8 cellular contexts compared by ENCODE assay signal in the genomic region with DNA sequence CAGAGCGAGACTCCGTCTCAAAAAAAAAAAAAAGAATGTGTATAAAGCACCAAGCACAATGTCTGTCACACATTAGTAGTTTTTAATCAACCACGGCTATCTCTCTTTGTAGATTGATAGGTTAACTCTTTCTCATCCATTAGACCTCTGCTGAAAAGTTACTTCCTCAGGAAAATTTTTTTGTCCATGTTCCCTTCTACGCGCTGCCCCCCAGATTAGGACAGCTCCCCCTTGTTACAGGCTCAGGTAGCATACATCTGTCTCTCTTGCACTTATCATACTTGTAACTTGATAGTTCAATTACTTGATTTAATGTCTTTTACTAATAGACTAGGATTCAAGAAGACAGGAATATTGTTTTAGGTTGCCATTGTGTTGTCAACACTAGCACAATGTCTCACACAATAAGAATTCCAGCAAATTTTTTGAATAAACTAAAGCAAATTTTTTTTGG. TPM values are rescaled to one million over a fixed set of nuclear protein-coding genes. Genes with fewer than 3 reads are reported as not detected.
DNase-seq lines count a peak whose midpoint lies in the region; ATAC-seq, FAIRE-seq and TF ChIP-seq lines count a peak whose summit lies in the region.

No MANE protein-coding gene starts in this region.

- TF ChIP-seq CTCF in BJ (IDR thresholded peaks at IDR 0.05; ENCODE audit: insufficient read depth, low read depth, low read length) (0 out of 2 replicates have a peak, but pooled peaks have one; percentile 8), HFFc6 (IDR thresholded peaks at IDR 0.05) (peak; percentile 43), lower lobe of right lung (IDR thresholded peaks at IDR 0.05) (no peak), GM20000 (IDR thresholded peaks at IDR 0.05; ENCODE audit: extremely low read depth, missing control alignments) (no peak)

- H3K9me3 ChIP-seq in lower lobe of right lung = no peaks in the 10 kb centered on the region

- peak overlapping the region; percentile 86; the same call in 1 of the 2 replicates for H3K4me3 ChIP-seq in BJ (ENCODE audit: low read depth, low read length)
- peak overlapping the region; percentile 76 for H3K4me3 ChIP-seq in lower lobe of right lung

- H3K4me3 Mint-ChIP-seq in HFFc6 = peak overlapping the region; percentile 95
- H3K4me3 Mint-ChIP-seq in activated naive CD8-positive, alpha-beta T cell treated with anti-CD3 and anti-CD28 coated beads for 36 hours = peak overlapping the region; percentile 98

- peaks cover 12% of the 10 kb centered on the region for H3K4me1 ChIP-seq in lower lobe of right lung

- POLR2A ChIA-PET in BJ (lab: Charles Lee) = no interaction called here

- H3K27ac ChIP-seq in lower lobe of right lung = no peak overlapping the region

- H3K27me3 ChIP-seq in BJ (ENCODE audit: control insufficient read depth, insufficient read depth, low read length) (no peaks in the 10 kb centered on the region), lower lobe of right lung (ENCODE audit: low read depth) (no peaks in the 10 kb centered on the region)

- no peak for ATAC-seq in lower lobe of right lung
- ATAC-seq in GM18861 (IDR thresholded peaks at IDR 0.05; ENCODE audit: unreplicated experiment) = no peak
- no peak for ATAC-seq in HG03342 (IDR thresholded peaks at IDR 0.05; ENCODE audit: unreplicated experiment)

- peaks cover 82% of the 10 kb centered on the region for H3K4me1 Mint-ChIP-seq in HFFc6 (ENCODE audit: low read depth)
- H3K4me1 Mint-ChIP-seq in activated naive CD8-positive, alpha-beta T cell treated with anti-CD3 and anti-CD28 coated beads for 36 hours = peaks cover 30% of the 10 kb centered on the region

- intact Hi-C loops in lower lobe of right lung (cut with DNase I) = no loop called here

- CTCF ChIA-PET in BJ (lab: Yijun Ruan, JAX) = no interaction called here

- H3K27ac Mint-ChIP-seq in HFFc6 = peak overlapping the region; percentile 95
- H3K27ac Mint-ChIP-seq in activated naive CD8-positive, alpha-beta T cell treated with anti-CD3 and anti-CD28 coated beads for 36 hours = no peak overlapping the region

- FAIRE-seq in urothelium cell line (lab: Jason Lieb, UNC) = no peak

- peaks cover 3% of the 10 kb centered on the region; the same call in 1 of the 2 replicates for H3K9me3 Mint-ChIP-seq in HFFc6
- no peaks in the 10 kb centered on the region for H3K9me3 Mint-ChIP-seq in activated naive CD8-positive, alpha-beta T cell treated with anti-CD3 and anti-CD28 coated beads for 36 hours

- peaks cover 56% of the 10 kb centered on the region for H3K36me3 Mint-ChIP-seq in HFFc6 (ENCODE audit: low read depth)
- H3K36me3 Mint-ChIP-seq in activated naive CD8-positive, alpha-beta T cell treated with anti-CD3 and anti-CD28 coated beads for 36 hours = peaks cover 19% of the 10 kb centered on the region

- peaks cover 6% of the 10 kb centered on the region; the same call in 1 of the 2 replicates for H3K27me3 Mint-ChIP-seq in HFFc6 (ENCODE audit: insufficient read depth)
- no peaks in the 10 kb centered on the region for H3K27me3 Mint-ChIP-seq in activated naive CD8-positive, alpha-beta T cell treated with anti-CD3 and anti-CD28 coated beads for 36 hours

- DNase-seq in BJ (ENCODE audit: low read depth) (no peak), HFFc6 (no peak), lower lobe of right lung (no peak), GM20000 (ENCODE audit: low spot score) (no peak), urothelium cell line (ENCODE audit: low spot score) (no peak)
- DNase-seq in activated naive CD8-positive, alpha-beta T cell treated with anti-CD3 and anti-CD28 coated beads for 36 hours = no peak

- peaks cover 2% of the 10 kb centered on the region; the same call in 1 of the 2 replicates for H3K36me3 ChIP-seq in BJ (ENCODE audit: control insufficient read depth, insufficient read depth, low read length)
- peaks cover 13% of the 10 kb centered on the region for H3K36me3 ChIP-seq in lower lobe of right lung

RNA-seq across cellular contexts. Expression of gene SPDL1, which starts 1.5 kb away (rescaled TPM):
- 35.4 and 39.2 TPM in 2 replicates for polyA plus RNA-seq in BJ (2011; rRNA removed)
- polyA minus RNA-seq in BJ (2011; rRNA and poly(A)+ RNA removed) = 8.2 and 8.7 TPM in 2 replicates
- total RNA-seq in HFFc6 (2021; fragmentation: NEBNext Ultra II Directional; extraction: Animal tissue kit (Norgen Biotek cat#: 25700)) = 100 to 1,000 TPM in 2 of 6 experiments, 10 to 100 TPM in 4; 68.8 to 121 (median 74.4) TPM
- 10 to 100 TPM; 50.4 to 52.5 TPM for total RNA-seq in activated naive CD8-positive, alpha-beta T cell treated with anti-CD3 and anti-CD28 coated beads for 36 hours
- 4.8 TPM for total RNA-seq in lower lobe of right lung

RNA-seq across cellular contexts. Expression of gene DOCK2, which starts 52.0 kb away (rescaled TPM):
- 2.0 TPM in 2 replicates for polyA plus RNA-seq in BJ (2011; rRNA removed)
- 4.1 and 6.1 TPM in 2 replicates for polyA minus RNA-seq in BJ (2011; rRNA and poly(A)+ RNA removed)
- total RNA-seq in HFFc6 (2021; fragmentation: NEBNext Ultra II Directional; extraction: Animal tissue kit (Norgen Biotek cat#: 25700)) = 1 to 10 TPM; 1.4 to 6.5 (median 3.0) TPM
- 100 to 1,000 TPM; 149 TPM for total RNA-seq in activated naive CD8-positive, alpha-beta T cell treated with anti-CD3 and anti-CD28 coated beads for 36 hours
- total RNA-seq in lower lobe of right lung = 108 TPM

Comparison
In these comparisons a context has a peak if more than half of its experiments do, and no peak if none do; other contexts are left out.
1. CTCF ChIP-seq: peak in BJ (single experiment) and HFFc6 (single experiment); none in lower lobe of right lung (single experiment) and GM20000 (single experiment).
2. RNA of gene DOCK2, which starts 52.0 kb away (total RNA-seq): 149 TPM in activated naive CD8-positive, alpha-beta T cell treated with anti-CD3 and anti-CD28 coated beads for 36 hours and 108 TPM in lower lobe of right lung (single experiment); 1.4 to 6.5 TPM in HFFc6; every median in the first group is over 10 times any median in the second.